In genomic region chr2:29423267-29423666, GRCh38 we compare ENCODE assay signal across 27 cellular contexts.
DNase-seq lines count a peak whose midpoint lies in the region; ATAC-seq and TF ChIP-seq lines count a peak whose summit lies in the region.
"Had no signal": no experiment of that assay in that cellular context is flagged by ENCODE, and none has a peak within 500 bp of the region (broad histone marks: within the 10 kb centered on the region; RNA-seq: fewer than 3 reads in every experiment).

No MANE protein-coding gene starts in this region.

- ATAC-seq in left colon (peak; percentile 47), GM18517 (IDR thresholded peaks at IDR 0.05; ENCODE audit: unreplicated experiment) (no peak), GM19467 (IDR thresholded peaks at IDR 0.05; ENCODE audit: unreplicated experiment) (no peak), GM21367 (IDR thresholded peaks at IDR 0.05; ENCODE audit: unreplicated experiment) (no peak)
- ATAC-seq: A549; activated CD4-positive, CD25-positive, alpha-beta regulatory T cell treated with anti-CD3 and anti-CD28 coated beads, Interleukin-2, amount 50 U/mL, for 24 hours; activated CD8-positive, alpha-beta T cell treated with anti-CD3 and anti-CD28 coated beads for 36 hours; esophagus mucosa; foreskin keratinocyte; heart left ventricle; right cardiac atrium; T-cell had no signal

- no peaks in the 10 kb centered on the region for H3K4me1 ChIP-seq in HEK293 (ENCODE audit: control insufficient read depth, insufficient read depth, low read length)
- H3K4me1 ChIP-seq: A549, foreskin keratinocyte had no signal

- DNase-seq in DMS153 (lab: John Stamatoyannopoulos, UW) (peak; percentile 61), NCI-H774 (lab: John Stamatoyannopoulos, UW) (peak; percentile 1), left colon (no peak), NCI-H1048 (lab: John Stamatoyannopoulos, UW) (no peak)
- DNase-seq: activated CD8-positive, alpha-beta T cell treated with anti-CD3 and anti-CD28 coated beads for 36 hours; activated effector memory CD4-positive, alpha-beta T cell treated with Interleukin-2 at 50 U/mL for 16 hours; AML-193; aorta; CD8-positive, alpha-beta memory T cell; foreskin keratinocyte; heart left ventricle; NCI-H187 treated with DMSO at 0.1 percent for 48 hours; NCI-H2171 treated with DMSO at 0.1 percent for 48 hours; posterior cingulate gyrus; right cardiac atrium; stimulated activated CD4-positive, alpha-beta T cell treated with anti-CD3 and anti-CD28 coated beads, Interleukin-2, amount 100 ng/mL, for 48 hours; T-cell had no signal

- H3K27ac ChIP-seq in HEK293 (ENCODE audit: extremely low read depth, low read depth, low read length): no peak overlapping the region
- H3K27ac ChIP-seq: A549, coronary artery, foreskin keratinocyte, heart left ventricle, KMS-11, RWPE1 had no signal

- intact Hi-C loops in left colon (cut with DNase I, micrococcal nuclease): no loop called here

- CTCF ChIA-PET in HEK293 (lab: Yijun Ruan, JAX): interaction anchor here (0.7 kb wide), 1 partner anchor 112 kb away, joined by 3 read pairs; no protein-coding TSS in a partner anchor

- POLR2A ChIA-PET in HEK293 (lab: Yijun Ruan, JAX): no interaction called here

- no peak for TF ChIP-seq CTCF in HEK293 (tag by site-specific recombination; IDR thresholded peaks at IDR 0.05)

- H3K36me3 ChIP-seq in HEK293 (ENCODE audit: control insufficient read depth in 2 of 2, insufficient read depth in 1 of 2, low read length in 2 of 2): no peaks in the 10 kb centered on the region
- H3K36me3 ChIP-seq: heart left ventricle had no signal

- H3K9me3 ChIP-seq in HEK293 (ENCODE audit: control insufficient read depth, insufficient read depth, low read depth, low read length): no peaks in the 10 kb centered on the region
- H3K9me3 ChIP-seq: A549 had no signal

- H3K4me3 ChIP-seq in HEK293 (ENCODE audit: low read depth, low read length): no peak overlapping the region
- H3K4me3 ChIP-seq: A549, coronary artery, heart left ventricle had no signal

TF ChIP-seq in HEK293, 187 proteins besides CTCF, POLR2A, EP300 and RAD21:
- peak; percentile 48; the same call in 1 of the 2 replicates for TF ChIP-seq SCRT2 (tag by site-specific recombination; IDR thresholded peaks at IDR 0.05)
- TF ChIP-seq ZFP41 (tag by site-specific recombination; IDR thresholded peaks at IDR 0.05; ENCODE audit: borderline replicate concordance): no peak

Comparison
In these comparisons a context has a peak if more than half of its experiments do, and no peak if none do; other contexts are left out.
1. DNase-seq: peak in DMS153 (single experiment) and NCI-H774 (single experiment); none in left colon (0 of 2) and NCI-H1048 (single experiment).